Comparison of ENCODE assay signal across 8 cellular contexts in the genomic region with DNA sequence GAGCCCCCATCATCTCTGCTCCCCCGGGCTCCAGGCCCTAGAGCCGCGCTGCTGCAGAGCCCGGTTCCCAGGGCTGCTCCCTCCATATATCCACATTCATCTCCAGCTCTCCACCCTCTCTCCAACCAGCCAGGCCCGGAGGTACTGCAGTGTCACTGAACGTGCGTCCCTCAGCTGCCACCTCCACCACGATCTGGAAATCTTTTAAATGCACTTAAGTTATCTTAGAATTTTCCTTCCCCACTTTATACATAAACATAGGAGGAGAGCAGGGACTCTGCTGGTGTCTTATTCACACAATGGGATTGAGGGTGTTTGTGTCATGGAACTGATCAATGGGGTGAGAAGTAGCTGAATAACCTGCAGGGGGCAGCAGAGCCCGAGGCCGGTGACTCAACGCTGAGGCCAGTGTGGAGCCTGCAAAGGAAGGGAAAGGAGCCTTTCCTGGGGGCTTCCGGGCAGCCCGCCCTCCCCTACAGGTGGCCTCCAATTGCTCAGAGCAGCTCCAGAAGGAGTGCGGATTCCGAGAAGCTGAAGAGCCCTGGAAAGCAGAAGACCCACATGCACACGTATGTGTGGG. TPM values are rescaled to one million over a fixed set of nuclear protein-coding genes. Genes with fewer than 3 reads are reported as not detected.
A peak's percentile ranks its signal among the peaks of the same experiment; 100 is the strongest.
DNase-seq lines count a peak whose midpoint lies in the region; ATAC-seq and TF ChIP-seq lines count a peak whose summit lies in the region.
"Not testable (repeated sequence)": the region's sequence is repeated elsewhere in the genome, so short reads cannot be mapped to it uniquely, and the experiment has no call there.

No MANE protein-coding gene starts in this region.

- peak; percentile 48 for TF ChIP-seq RAD21 in neural cell (conservative IDR thresholded peaks at IDR 0.05)

- not testable (repeated sequence) for H3K9me3 ChIP-seq in CD8-positive, alpha-beta T cell (ENCODE audit: low read length); adrenal gland (replicated peaks in 1 of 3); cardiac muscle cell (ENCODE audit: low read depth); neural cell (ENCODE audit: low read length)

- CTCF ChIA-PET in CD8-positive, alpha-beta T cell (lab: Charles Lee), result interaction anchor here (0.6 to 8.3 kb wide), 11 partner anchors 13 to 261 kb away, joined by 3 to 71 read pairs (median 4); partner anchors contain the start of genes ZNF20, ZNF491 and ZNF700
- CTCF ChIA-PET in activated CD4-positive, alpha-beta memory T cell treated with anti-CD3 and anti-CD28 coated beads, Interleukin-2, amount 10 ng/mL, durations not matched to agents 7 days and 5 days (lab: Charles Lee), result interaction anchor here (0.7 to 3.0 kb wide), 4 partner anchors 43 to 187 kb away, joined by 3 to 10 read pairs (median 5); partner anchors contain the start of gene ZNF491

- H3K9me2 ChIP-seq in neural cell (ENCODE audit: insufficient read depth, low read length), result not testable (repeated sequence)

- not testable (repeated sequence) for H3K4me1 Mint-ChIP-seq in CD8-positive, alpha-beta T cell (ENCODE audit: low read depth); activated CD4-positive, alpha-beta memory T cell treated with anti-CD3 and anti-CD28 coated beads, Interleukin-2, amount 10 ng/mL, durations not matched to agents 7 days and 5 days

- not testable (repeated sequence) for H3K4me1 ChIP-seq in CD8-positive, alpha-beta T cell (ENCODE audit: insufficient read depth, low read length); adrenal gland (replicated peaks in 1 of 2); cardiac muscle cell (ENCODE audit: low read depth)

- not testable (repeated sequence) for H3K27ac Mint-ChIP-seq in CD8-positive, alpha-beta T cell; activated CD4-positive, alpha-beta memory T cell treated with anti-CD3 and anti-CD28 coated beads, Interleukin-2, amount 10 ng/mL, durations not matched to agents 7 days and 5 days

- H4K20me1 ChIP-seq in neural cell (ENCODE audit: insufficient read depth), result not testable (repeated sequence)

- H3K4me2 ChIP-seq in neural cell (ENCODE audit: low read length), result not testable (repeated sequence)

- H3K9ac ChIP-seq in neural cell (ENCODE audit: low read length), result not testable (repeated sequence)

- H3K36me3 Mint-ChIP-seq in CD8-positive, alpha-beta T cell; activated CD4-positive, alpha-beta memory T cell treated with anti-CD3 and anti-CD28 coated beads, Interleukin-2, amount 10 ng/mL, durations not matched to agents 7 days and 5 days (ENCODE audit: low read depth): not testable (repeated sequence)

- H3K4me3 Mint-ChIP-seq in CD8-positive, alpha-beta T cell; activated CD4-positive, alpha-beta memory T cell treated with anti-CD3 and anti-CD28 coated beads, Interleukin-2, amount 10 ng/mL, durations not matched to agents 7 days and 5 days: not testable (repeated sequence)

- peak in 5 of 7 experiments; percentile 12 to 58 (median 41) for DNase-seq in CD8-positive, alpha-beta T cell
- peak; percentile 16 for DNase-seq in KBM-7
- DNase-seq in SK-MEL-5 (ENCODE audit: low read depth, low spot score), result peak; percentile 12
- DNase-seq in activated CD4-positive, alpha-beta memory T cell treated with anti-CD3 and anti-CD28 coated beads, Interleukin-2, amount 10 ng/mL, durations not matched to agents 7 days and 5 days, result peak; percentile 54
- peak in 6 of 7 donors; percentile 22 to 56 (median 44) for DNase-seq in adrenal gland
- DNase-seq in cardiac muscle cell (ENCODE audit: low read depth in 1 of 2, low spot score in 1 of 2), result peak; percentile 21 to 30
- DNase-seq in stimulated activated CD8-positive, alpha-beta memory T cell treated with anti-CD3 and anti-CD28 coated beads, Interleukin-15, amount 100 ng/mL, for 24 hours (ENCODE audit: low read depth), result peak; percentile 23

- H2AFZ ChIP-seq in neural cell (ENCODE audit: low read depth, low read length), result not testable (repeated sequence)

- in situ Hi-C loops in KBM-7 (cut with MboI; ENCODE audit: low pct_unique_long_range_greater_than_20kb, low sequenced_read_pairs); SK-MEL-5 (cut with HindIII; ENCODE audit: low pct_unique_long_range_greater_than_20kb, low sequenced_read_pairs): not testable (repeated sequence)

- TF ChIP-seq EP300 in neural cell (conservative IDR thresholded peaks at IDR 0.05; ENCODE audit: poor library complexity, severe bottlenecking), result not testable (repeated sequence)

- H3K27me3 Mint-ChIP-seq in CD8-positive, alpha-beta T cell (ENCODE audit: low read depth); activated CD4-positive, alpha-beta memory T cell treated with anti-CD3 and anti-CD28 coated beads, Interleukin-2, amount 10 ng/mL, durations not matched to agents 7 days and 5 days: not testable (repeated sequence)

- POLR2A ChIA-PET in CD8-positive, alpha-beta T cell (lab: Charles Lee), result not testable (repeated sequence)
- POLR2A ChIA-PET in activated CD4-positive, alpha-beta memory T cell treated with anti-CD3 and anti-CD28 coated beads, Interleukin-2, amount 10 ng/mL, durations not matched to agents 7 days and 5 days (lab: Charles Lee), result interaction anchor here (0.9 kb wide), 1 partner anchor 31 kb away, joined by 3 read pairs; the partner anchor contains the start of gene ZNF439

- H3F3A ChIP-seq in neural cell (ENCODE audit: insufficient read depth, low read length, poor library complexity, severe bottlenecking), result not testable (repeated sequence)

- not testable (repeated sequence) for TF ChIP-seq POLR2A in adrenal gland (IDR thresholded peaks at IDR 0.05)

- not testable (repeated sequence) for H3K27me3 ChIP-seq in CD8-positive, alpha-beta T cell (ENCODE audit: insufficient read depth, low read length); adrenal gland; cardiac muscle cell; neural cell (ENCODE audit: insufficient read depth, low read depth, low read length)

- WGBS in adrenal gland, 4 donors, result 72 to 89% (median 80%) methylated on average over 9 to 16 of the region's 16 CpGs

- not testable (repeated sequence) for H3K27ac ChIP-seq in CD8-positive, alpha-beta T cell (ENCODE audit: low read depth, low read length); adrenal gland; cardiac muscle cell; neural cell (ENCODE audit: low read length)

- not testable (repeated sequence) for H3K9me3 Mint-ChIP-seq in CD8-positive, alpha-beta T cell
- peaks cover 12% of the 10 kb centered on the region for H3K9me3 Mint-ChIP-seq in activated CD4-positive, alpha-beta memory T cell treated with anti-CD3 and anti-CD28 coated beads, Interleukin-2, amount 10 ng/mL, durations not matched to agents 7 days and 5 days

- H3K4me3 ChIP-seq in CD8-positive, alpha-beta T cell (ENCODE audit: low read depth, low read length); adrenal gland; cardiac muscle cell; neural cell (ENCODE audit: low read length): not testable (repeated sequence)

- not testable (repeated sequence) for ATAC-seq in CD8-positive, alpha-beta T cell

- TF ChIP-seq CTCF in CD8-positive, alpha-beta T cell (IDR thresholded peaks at IDR 0.05), result peak; percentile 29
- TF ChIP-seq CTCF in adrenal gland (IDR thresholded peaks at IDR 0.05), result peak in 4 of 6 experiments; percentile 20 to 45 (median 30)
- peak; percentile 34 for TF ChIP-seq CTCF in cardiac muscle cell (IDR thresholded peaks at IDR 0.05; ENCODE audit: low read depth, low read length)
- peak; percentile 67 for TF ChIP-seq CTCF in neural cell (IDR thresholded peaks at IDR 0.05; ENCODE audit: poor library complexity, severe bottlenecking)

- not testable (repeated sequence) for H3K36me3 ChIP-seq in CD8-positive, alpha-beta T cell (ENCODE audit: insufficient read depth, low read length); adrenal gland (replicated peaks in 1 of 2); cardiac muscle cell; neural cell (ENCODE audit: insufficient read depth, low read length)

- intact Hi-C loops in CD8-positive, alpha-beta T cell (cut with DNase I, micrococcal nuclease), result loop anchor here (2.0 to 10.0 kb wide), 4 partner anchors 43 to 465 kb away; partner anchors contain the start of gene ZNF491 (in 1 of the 2)
- intact Hi-C loops in adrenal gland (cut with DNase I), result loop anchor here (5.0 to 10.0 kb wide), 2 partner anchors 105 to 113 kb away; no protein-coding TSS in a partner anchor

- not testable (repeated sequence) for H3K79me2 ChIP-seq in neural cell (replicated peaks; ENCODE audit: insufficient read depth, low read length)

RNA-seq across cellular contexts. Expression of gene ZNF69, which starts 7.8 kb away (rescaled TPM):
- total RNA-seq in CD8-positive, alpha-beta T cell, result 1 to 10 TPM; 1.7 to 2.0 TPM
- 1.0 and 1.5 TPM in 2 replicates for total RNA-seq in SK-MEL-5 (2014; rRNA removed; shearing (Covaris generic))
- 1.2 and 1.7 TPM in 2 replicates for polyA plus RNA-seq in SK-MEL-5 (2015; cell fraction: cytosol; rRNA removed)
- polyA plus RNA-seq in SK-MEL-5 (2015; cell fraction: nucleus; rRNA removed), result 0.81 TPM in 1 of 2 replicates, not detected in the other
- 1 to 10 TPM; 2.3 to 2.7 TPM for total RNA-seq in activated CD4-positive, alpha-beta memory T cell treated with anti-CD3 and anti-CD28 coated beads, Interleukin-2, amount 10 ng/mL, durations not matched to agents 7 days and 5 days
- total RNA-seq in adrenal gland (100 to 1,000 TPM in 1 of 8 donors, 10 to 100 TPM in 5, 1 to 10 TPM in 2; 5.5 to 138 (median 12.5) TPM), cardiac muscle cell (19.2 and 25.3 TPM in 2 replicates)
- polyA plus RNA-seq in adrenal gland (10 to 100 TPM in 1 of 3 donors, 1 to 10 TPM in 2; 6.7 to 11.8 (median 6.9) TPM), cardiac muscle cell (12.2 and 13.6 TPM in 2 replicates), neural cell (14.4 and 23.1 TPM in 2 replicates)
- 100 and 136 TPM in 2 replicates for polyA minus RNA-seq in neural cell

RNA-seq across cellular contexts. Expression of gene ZNF439, which starts 31.3 kb away (rescaled TPM):
- total RNA-seq in CD8-positive, alpha-beta T cell, result 1 to 10 TPM; 6.2 to 7.9 TPM
- 0.27 and 0.40 TPM in 2 replicates for total RNA-seq in SK-MEL-5 (2014; rRNA removed; shearing (Covaris generic))
- polyA plus RNA-seq in SK-MEL-5 (2015; cell fraction: cytosol; rRNA removed), result 0.08 and 0.20 TPM in 2 replicates
- 0.99 and 1.4 TPM in 2 replicates for polyA plus RNA-seq in SK-MEL-5 (2015; cell fraction: nucleus; rRNA removed)
- total RNA-seq in activated CD4-positive, alpha-beta memory T cell treated with anti-CD3 and anti-CD28 coated beads, Interleukin-2, amount 10 ng/mL, durations not matched to agents 7 days and 5 days, result 1 to 10 TPM; 3.0 to 3.3 TPM
- total RNA-seq in adrenal gland (1 to 10 TPM; 2.5 to 9.7 (median 5.6) TPM), cardiac muscle cell (0.07 and 3.6 TPM in 2 replicates)
- polyA plus RNA-seq in adrenal gland (1 to 10 TPM; 4.4 to 9.8 (median 6.3) TPM), cardiac muscle cell (3.0 TPM in 1 of 2 replicates, not detected in the other), neural cell (1.5 and 2.0 TPM in 2 replicates)
- 4.4 TPM in 2 replicates for polyA minus RNA-seq in neural cell

RNA-seq across cellular contexts. Expression of gene ZNF700, which starts 45.1 kb away (rescaled TPM):
- 10 to 100 TPM; 10.8 to 10.9 TPM for total RNA-seq in CD8-positive, alpha-beta T cell
- total RNA-seq in SK-MEL-5 (2014; rRNA removed; shearing (Covaris generic)), result 9.5 and 11.7 TPM in 2 replicates
- 4.0 TPM in 2 replicates for polyA plus RNA-seq in SK-MEL-5 (2015; cell fraction: cytosol; rRNA removed)
- polyA plus RNA-seq in SK-MEL-5 (2015; cell fraction: nucleus; rRNA removed), result 43.0 and 43.8 TPM in 2 replicates
- total RNA-seq in activated CD4-positive, alpha-beta memory T cell treated with anti-CD3 and anti-CD28 coated beads, Interleukin-2, amount 10 ng/mL, durations not matched to agents 7 days and 5 days, result 10 to 100 TPM; 19.1 to 20.4 TPM
- total RNA-seq in adrenal gland (10 to 100 TPM in 4 of 8 donors, 1 to 10 TPM in 4; 5.5 to 15.1 (median 10.6) TPM), cardiac muscle cell (7.6 and 10.3 TPM in 2 replicates)
- polyA plus RNA-seq in adrenal gland (10 to 100 TPM in 2 of 3 donors, 1 to 10 TPM in 1; 7.9 to 27.3 (median 25.1) TPM), cardiac muscle cell (3.3 and 6.9 TPM in 2 replicates), neural cell (32.8 and 35.9 TPM in 2 replicates)
- 42.1 and 51.1 TPM in 2 replicates for polyA minus RNA-seq in neural cell
